In genomic region chr15:36208868-36209582, GRCh38 we compare ENCODE assay signal across 1 cellular context.
TF ChIP-seq lines count a peak whose summit lies in the region.

No MANE protein-coding gene starts in this region.

TF ChIP-seq in HCT116, 20 proteins besides CTCF, POLR2A, EP300 and RAD21 (continued from another document):
- TF ChIP-seq EZH2phosphoT487 (IDR thresholded peaks at IDR 0.05; ENCODE audit: borderline replicate concordance) (no peak), SP1 (IDR thresholded peaks at IDR 0.05; ENCODE audit: low read depth) (no peak)
